In the genomic region with DNA sequence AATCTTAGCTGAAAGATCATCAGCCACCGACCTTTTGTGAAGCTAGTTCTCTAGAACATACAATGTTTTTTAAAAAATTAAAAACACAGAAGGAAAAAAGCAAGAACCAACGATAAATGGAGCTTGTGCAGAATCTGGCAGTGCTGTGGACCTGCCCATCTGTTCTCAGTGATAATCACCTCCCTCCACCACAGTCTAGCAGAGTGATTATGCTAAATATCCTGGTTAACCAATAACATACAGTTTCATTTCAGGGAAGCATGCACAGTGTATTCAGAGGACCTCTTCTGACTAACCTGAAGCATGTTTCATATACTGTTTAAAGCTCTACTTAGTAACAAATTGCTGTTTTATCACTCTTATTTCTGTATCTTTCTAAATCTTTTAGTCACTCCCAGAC, we compare ENCODE assay signal across 8 cellular contexts.
DNase-seq lines count a peak whose midpoint lies in the region; ATAC-seq, FAIRE-seq and TF ChIP-seq lines count a peak whose summit lies in the region.
"Had no signal": no experiment of that assay in that cellular context is flagged by ENCODE, and none has a peak within 500 bp of the region (broad histone marks: within the 10 kb centered on the region; RNA-seq: fewer than 3 reads in every experiment).

No MANE protein-coding gene starts in this region.

- no peak for FAIRE-seq in pancreas (lab: Jason Lieb, UNC)

- intact Hi-C loops in pancreas (cut with DNase I), result no loop called here

- TF ChIP-seq CTCF in pancreas (IDR thresholded peaks at IDR 0.05) (no peak), tibial nerve (IDR thresholded peaks at IDR 0.05) (no peak)

- no peak for TF ChIP-seq POLR2A in tibial nerve (IDR thresholded peaks at IDR 0.05)

- no peak overlapping the region for H3K27ac ChIP-seq in pancreas
- no peak overlapping the region for H3K27ac ChIP-seq in tibial nerve

- H3K4me3 ChIP-seq in pancreas (no peak overlapping the region), tibial nerve (no peak overlapping the region)

- H3K9me3 ChIP-seq in pancreas (no peaks in the 10 kb centered on the region), tibial nerve (no peaks in the 10 kb centered on the region)

- DNase-seq in NCI-H774 (lab: John Stamatoyannopoulos, UW), result peak; percentile 85
- DNase-seq in pancreas, result no peak
- no peak for DNase-seq in activated CD4-positive, alpha-beta T cell treated with anti-CD3 and anti-CD28 coated beads, Interleukin-2, amount 50 U/mL, for 48 hours
- no peak for DNase-seq in tibial nerve (ENCODE audit: low spot score in 2 of 2)
- DNase-seq in SKM-1 (lab: John Stamatoyannopoulos, UW; ENCODE audit: unreplicated experiment), result no peak
- DNase-seq: activated CD4-positive, alpha-beta T cell treated with anti-CD3 and anti-CD28 coated beads for 48 hours had no signal

- WGBS in pancreas, 2 donors, result 7 to 10% methylated on average over 2 of the region's 2 CpGs
- 38 to 54% methylated on average over 2 of the region's 2 CpGs for WGBS in tibial nerve, 2 donors

- H3K27me3 ChIP-seq in pancreas, result no peaks in the 10 kb centered on the region
- H3K27me3 ChIP-seq in tibial nerve, result no peaks in the 10 kb centered on the region

- ATAC-seq in GM19395 (IDR thresholded peaks at IDR 0.05; ENCODE audit: unreplicated experiment), result peak; percentile 78
- ATAC-seq in HG03139 (IDR thresholded peaks at IDR 0.05; ENCODE audit: unreplicated experiment), result peak; percentile 83
- peak in 3 of 4 donors; percentile 62 to 74 (median 73) for ATAC-seq in pancreas

- H3K4me1 ChIP-seq in pancreas, result no peaks in the 10 kb centered on the region
- H3K4me1 ChIP-seq in tibial nerve, result no peaks in the 10 kb centered on the region

- H3K36me3 ChIP-seq in pancreas (no peaks in the 10 kb centered on the region), tibial nerve (no peaks in the 10 kb centered on the region)

- no peak for TF ChIP-seq EP300 in tibial nerve (IDR thresholded peaks at IDR 0.05)
